19 cellular contexts compared by ENCODE assay signal in the genomic region with DNA sequence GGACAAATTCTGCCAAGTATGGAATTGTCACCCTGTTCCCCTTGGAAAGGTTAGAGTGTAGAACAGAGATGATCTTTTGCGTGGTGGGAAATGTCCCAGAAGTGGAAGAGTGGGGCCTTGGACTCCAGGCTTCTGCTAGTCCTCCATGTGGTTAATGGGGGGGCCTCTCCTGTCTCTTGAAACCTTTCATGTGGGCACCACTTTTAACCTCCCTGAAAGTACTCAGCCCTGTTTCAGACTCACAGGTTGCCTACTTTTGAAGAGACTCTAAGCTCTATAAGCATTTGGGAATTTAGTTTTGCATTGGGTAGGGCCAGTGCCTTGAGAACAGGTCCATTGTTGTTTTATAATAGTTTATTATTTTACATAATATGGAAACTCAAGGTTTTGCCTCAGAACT. TPM values are rescaled to one million over a fixed set of nuclear protein-coding genes. Genes with fewer than 3 reads are reported as not detected.
DNase-seq lines count a peak whose midpoint lies in the region; ATAC-seq and TF ChIP-seq lines count a peak whose summit lies in the region.
"Had no signal": no experiment of that assay in that cellular context is flagged by ENCODE, and none has a peak within 500 bp of the region (broad histone marks: within the 10 kb centered on the region; RNA-seq: fewer than 3 reads in every experiment).

No MANE protein-coding gene starts in this region.

- H3K27ac ChIP-seq in CD4-positive, CD25-positive, alpha-beta regulatory T cell (ENCODE audit: insufficient read depth, low read length, poor library complexity, severe bottlenecking) = no peak overlapping the region
- peak overlapping the region; percentile 28 for H3K27ac ChIP-seq in psoas muscle
- H3K27ac ChIP-seq: lower lobe of right lung, testis had no signal

- WGBS in psoas muscle, 3 donors = 76 to 95% (median 82%) methylated on average over 1 of the region's 1 CpG

- H3K9me3 Mint-ChIP-seq in CD4-positive, CD25-positive, alpha-beta regulatory T cell = no peaks in the 10 kb centered on the region
- no peaks in the 10 kb centered on the region for H3K9me3 Mint-ChIP-seq in Caco-2 (ENCODE audit: unreplicated experiment)
- no peaks in the 10 kb centered on the region for H3K9me3 Mint-ChIP-seq in dendritic cell treated with granulocyte-macrophage colony-stimulating factor and Interleukin-4, amounts not matched to agents 40 ng/mL and 50 ng/mL, for 4 days
- no peaks in the 10 kb centered on the region for H3K9me3 Mint-ChIP-seq in activated T-cell treated with anti-CD3 and anti-CD28 coated beads, Interleukin-2, amount 50 U/mL, for 72 hours
- H3K9me3 Mint-ChIP-seq: effector memory CD8-positive, alpha-beta T cell had no signal

- peaks cover 35 to 78% (median 64%) of the 10 kb centered on the region in 4 donors for H3K4me1 Mint-ChIP-seq in CD4-positive, CD25-positive, alpha-beta regulatory T cell
- no peaks in the 10 kb centered on the region for H3K4me1 Mint-ChIP-seq in Caco-2 (ENCODE audit: low read depth, unreplicated experiment)
- peaks cover 75% of the 10 kb centered on the region for H3K4me1 Mint-ChIP-seq in dendritic cell treated with granulocyte-macrophage colony-stimulating factor and Interleukin-4, amounts not matched to agents 40 ng/mL and 50 ng/mL, for 4 days (ENCODE audit: low read depth)
- peaks cover 60% of the 10 kb centered on the region for H3K4me1 Mint-ChIP-seq in activated T-cell treated with anti-CD3 and anti-CD28 coated beads, Interleukin-2, amount 50 U/mL, for 72 hours (ENCODE audit: low read depth)

- H3K36me3 Mint-ChIP-seq in CD4-positive, CD25-positive, alpha-beta regulatory T cell = peaks cover 33% of the 10 kb centered on the region
- peaks cover 26% of the 10 kb centered on the region for H3K36me3 Mint-ChIP-seq in Caco-2 (ENCODE audit: insufficient read depth, unreplicated experiment)
- H3K36me3 Mint-ChIP-seq in dendritic cell treated with granulocyte-macrophage colony-stimulating factor and Interleukin-4, amounts not matched to agents 40 ng/mL and 50 ng/mL, for 4 days (ENCODE audit: low read depth) = peaks cover 92% of the 10 kb centered on the region
- H3K36me3 Mint-ChIP-seq in activated T-cell treated with anti-CD3 and anti-CD28 coated beads, Interleukin-2, amount 50 U/mL, for 72 hours (ENCODE audit: insufficient read depth in 2 of 2) = peaks cover 0 to 2% of the 10 kb centered on the region in 2 donors

- intact Hi-C loops in Caco-2 (cut with micrococcal nuclease; ENCODE audit: unreplicated experiment) (no loop called here), psoas muscle (cut with DNase I) (no loop called here)
- intact Hi-C loops in dendritic cell treated with granulocyte-macrophage colony-stimulating factor and Interleukin-4, amounts not matched to agents 40 ng/mL and 50 ng/mL, for 4 days (cut with micrococcal nuclease) = loop anchor here (5.0 kb wide), 1 partner anchor 42 kb away; no protein-coding TSS in a partner anchor

- H3K4me3 ChIP-seq in CD4-positive, CD25-positive, alpha-beta regulatory T cell (ENCODE audit: low read depth, low read length) = no peak overlapping the region
- H3K4me3 ChIP-seq in Caco-2 (ENCODE audit: low read depth, low read length) = no peak overlapping the region
- H3K4me3 ChIP-seq in psoas muscle = no peak overlapping the region
- H3K4me3 ChIP-seq: heart right ventricle, lower lobe of right lung, testis had no signal

- DNase-seq in CD4-positive, CD25-positive, alpha-beta regulatory T cell = no peak
- no peak for DNase-seq in Caco-2
- no peak for DNase-seq in psoas muscle
- no peak for DNase-seq in activated T-cell treated with anti-CD3 and anti-CD28 coated beads, Interleukin-2, amount 50 U/mL, for 72 hours
- no peak for DNase-seq in NCI-H1048 (lab: John Stamatoyannopoulos, UW)
- no peak for DNase-seq in NCI-H2107 treated with DMSO at 0.1 percent for 48 hours (lab: John Stamatoyannopoulos, UW; ENCODE audit: unreplicated experiment)
- DNase-seq: activated CD4-positive, alpha-beta T cell treated with anti-CD3 and anti-CD28 coated beads for 48 hours; activated naive CD4-positive, alpha-beta T cell treated with Interleukin-2 at 50 U/mL for 16 hours; COR-L47; effector memory CD8-positive, alpha-beta T cell; heart right ventricle; lower lobe of right lung; NCI-H2081; NCI-H524; posterior cingulate gyrus; stimulated activated CD4-positive, alpha-beta T cell treated with anti-CD3 and anti-CD28 coated beads, Interleukin-2, amount 100 ng/mL, for 48 hours; testis had no signal

- no TSS peak for BruUV-seq in Caco-2 (replicated peaks; lab: Mats Ljungman, UMichigan)

- peaks cover 14% of the 10 kb centered on the region for H3K4me1 ChIP-seq in CD4-positive, CD25-positive, alpha-beta regulatory T cell (ENCODE audit: control insufficient read depth, insufficient read depth, low read length, poor library complexity, severe bottlenecking)
- H3K4me1 ChIP-seq in Caco-2 (no peaks in the 10 kb centered on the region), psoas muscle (peaks cover 36% of the 10 kb centered on the region)
- H3K4me1 ChIP-seq: testis had no signal

- peak overlapping the region in 2 of 3 donors; percentile 8 to 60 for H3K27ac Mint-ChIP-seq in CD4-positive, CD25-positive, alpha-beta regulatory T cell
- peak overlapping the region; percentile 60 for H3K27ac Mint-ChIP-seq in Caco-2 (ENCODE audit: unreplicated experiment)
- H3K27ac Mint-ChIP-seq in dendritic cell treated with granulocyte-macrophage colony-stimulating factor and Interleukin-4, amounts not matched to agents 40 ng/mL and 50 ng/mL, for 4 days = peak overlapping the region; percentile 78
- H3K27ac Mint-ChIP-seq in activated T-cell treated with anti-CD3 and anti-CD28 coated beads, Interleukin-2, amount 50 U/mL, for 72 hours = no peak overlapping the region

- no peak overlapping the region for H3K4me3 Mint-ChIP-seq in CD4-positive, CD25-positive, alpha-beta regulatory T cell
- no peak overlapping the region for H3K4me3 Mint-ChIP-seq in Caco-2 (ENCODE audit: unreplicated experiment)
- no peak overlapping the region for H3K4me3 Mint-ChIP-seq in dendritic cell treated with granulocyte-macrophage colony-stimulating factor and Interleukin-4, amounts not matched to agents 40 ng/mL and 50 ng/mL, for 4 days
- no peak overlapping the region for H3K4me3 Mint-ChIP-seq in activated T-cell treated with anti-CD3 and anti-CD28 coated beads, Interleukin-2, amount 50 U/mL, for 72 hours
- H3K4me3 Mint-ChIP-seq: effector memory CD8-positive, alpha-beta T cell had no signal

- H3K9me3 ChIP-seq in CD4-positive, CD25-positive, alpha-beta regulatory T cell (ENCODE audit: control insufficient read depth in 2 of 2, low read length in 2 of 2) = no peaks in the 10 kb centered on the region
- H3K9me3 ChIP-seq in Caco-2 (no peaks in the 10 kb centered on the region), psoas muscle (no peaks in the 10 kb centered on the region)
- H3K9me3 ChIP-seq: heart right ventricle, lower lobe of right lung, testis had no signal

- H3K27me3 Mint-ChIP-seq in CD4-positive, CD25-positive, alpha-beta regulatory T cell = no peaks in the 10 kb centered on the region
- H3K27me3 Mint-ChIP-seq in Caco-2 (ENCODE audit: insufficient read depth, unreplicated experiment) = no peaks in the 10 kb centered on the region
- H3K27me3 Mint-ChIP-seq in dendritic cell treated with granulocyte-macrophage colony-stimulating factor and Interleukin-4, amounts not matched to agents 40 ng/mL and 50 ng/mL, for 4 days = no peaks in the 10 kb centered on the region
- no peaks in the 10 kb centered on the region for H3K27me3 Mint-ChIP-seq in activated T-cell treated with anti-CD3 and anti-CD28 coated beads, Interleukin-2, amount 50 U/mL, for 72 hours (ENCODE audit: low read depth)
- H3K27me3 Mint-ChIP-seq: effector memory CD8-positive, alpha-beta T cell had no signal

- H3K27me3 ChIP-seq in CD4-positive, CD25-positive, alpha-beta regulatory T cell (ENCODE audit: control insufficient read depth, insufficient read depth, low read length) = no peaks in the 10 kb centered on the region
- H3K27me3 ChIP-seq in Caco-2 (replicated peaks; ENCODE audit: control insufficient read depth, insufficient read depth, low read length) (no peaks in the 10 kb centered on the region), psoas muscle (ENCODE audit: insufficient read depth in 3 of 3, low read length in 2 of 3) (no peaks in the 10 kb centered on the region)
- H3K27me3 ChIP-seq: heart right ventricle, testis had no signal

- POLR2A ChIA-PET in Caco-2 (lab: Charles Lee) = no interaction called here

- TF ChIP-seq CTCF in Caco-2 (IDR thresholded peaks at IDR 0.05; ENCODE audit: insufficient read depth in 1 of 2, low read depth in 1 of 2, low read length in 1 of 2, severe bottlenecking in 1 of 2, unreplicated experiment in 1 of 2) (no peak), psoas muscle (IDR thresholded peaks at IDR 0.05) (no peak)

- H3K36me3 ChIP-seq in CD4-positive, CD25-positive, alpha-beta regulatory T cell (ENCODE audit: control insufficient read depth, insufficient read depth, low read length) = no peaks in the 10 kb centered on the region
- H3K36me3 ChIP-seq in Caco-2 (ENCODE audit: control insufficient read depth, insufficient read depth, low read length) = peaks cover 5% of the 10 kb centered on the region
- peaks cover 2 to 13% of the 10 kb centered on the region in 2 donors for H3K36me3 ChIP-seq in psoas muscle (ENCODE audit: insufficient read depth in 1 of 2, low read depth in 1 of 2)

- ATAC-seq in CD4-positive, CD25-positive, alpha-beta regulatory T cell (ENCODE audit: low read depth in 2 of 2) = no peak
- ATAC-seq in psoas muscle = no peak
- ATAC-seq in activated T-cell treated with anti-CD3 and anti-CD28 coated beads, Interleukin-2, amount 50 U/mL, for 72 hours (replicated peaks in 1 of 2) = no peak
- no peak for ATAC-seq in GM21447 (IDR thresholded peaks at IDR 0.05; ENCODE audit: unreplicated experiment)
- ATAC-seq: effector memory CD8-positive, alpha-beta T cell; heart right ventricle; lower lobe of right lung had no signal

- CTCF ChIA-PET in Caco-2 (lab: Charles Lee) = no interaction called here

RNA-seq across cellular contexts. Expression of gene RREB1, which starts 17.5 kb away (rescaled TPM):
- total RNA-seq in CD4-positive, CD25-positive, alpha-beta regulatory T cell = 45.2 TPM
- 1 to 10 TPM; 1.2 to 3.8 (median 2.1) TPM for polyA plus RNA-seq in CD4-positive, CD25-positive, alpha-beta regulatory T cell
- total RNA-seq in Caco-2 (2022) (48.6 and 51.1 TPM in 2 replicates), psoas muscle (10 to 100 TPM; 32.7 to 49.4 (median 39.6) TPM)
- polyA plus RNA-seq in psoas muscle = 10 to 100 TPM in 1 of 3 donors, 1 to 10 TPM in 2; 4.6 to 15.1 (median 8.9) TPM
- 10 to 100 TPM; 16.0 to 16.4 TPM for total RNA-seq in activated T-cell treated with anti-CD3 and anti-CD28 coated beads, Interleukin-2, amount 50 U/mL, for 72 hours
